14 cellular contexts compared by ENCODE assay signal in the genomic region with DNA sequence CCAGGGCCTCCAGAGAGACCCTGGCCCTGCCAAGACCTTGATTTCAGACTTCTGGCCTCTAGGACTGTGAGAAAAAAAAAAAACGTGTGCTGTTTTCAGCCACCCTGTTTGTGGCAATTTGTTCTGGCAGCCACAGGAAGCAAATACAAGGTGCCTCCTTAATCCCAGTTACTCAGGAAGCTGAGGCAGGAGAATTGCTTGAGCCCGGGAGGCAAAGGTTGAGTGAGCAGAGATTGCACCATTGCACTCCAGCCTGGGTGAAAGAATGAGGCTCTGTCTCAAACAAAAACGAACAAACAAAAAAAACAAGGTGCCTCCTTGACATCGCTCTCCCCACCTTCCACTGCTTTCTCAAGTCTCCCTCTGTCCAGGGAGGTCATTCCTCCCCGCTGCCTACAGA.
DNase-seq lines count a peak whose midpoint lies in the region; TF ChIP-seq lines count a peak whose summit lies in the region.
"Had no signal": no experiment of that assay in that cellular context is flagged by ENCODE, and none has a peak within 500 bp of the region (broad histone marks: within the 10 kb centered on the region; RNA-seq: fewer than 3 reads in every experiment).

No MANE protein-coding gene starts in this region.

- no peak overlapping the region for H4K8ac ChIP-seq in mesenchymal stem cell (ENCODE audit: low read length)

- no peak overlapping the region for H2BK5ac ChIP-seq in mesenchymal stem cell (ENCODE audit: low read depth, low read length, poor library complexity, severe bottlenecking)

- no peak overlapping the region for H2AFZ ChIP-seq in mesenchymal stem cell (ENCODE audit: low read depth, low read length)

- intact Hi-C loops in spleen (cut with DNase I; ENCODE audit: low total_unique reads): no loop called here

- no peak for TF ChIP-seq POLR2A in spleen (IDR thresholded peaks at IDR 0.05)

- H2BK120ac ChIP-seq in mesenchymal stem cell (ENCODE audit: low read depth, low read length): no peak overlapping the region

- TF ChIP-seq CTCF in cardiac fibroblast (IDR thresholded peaks at IDR 0.05; ENCODE audit: low read depth, low read length): no peak
- TF ChIP-seq CTCF in spleen (IDR thresholded peaks at IDR 0.05 in 8 of 11, conservative IDR thresholded peaks at IDR 0.05 in 3 of 11): no peak

- H3K4me2 ChIP-seq in mesenchymal stem cell (ENCODE audit: low read length, poor library complexity, severe bottlenecking): no peak overlapping the region

- H2BK15ac ChIP-seq in mesenchymal stem cell (ENCODE audit: low read depth, poor library complexity, severe bottlenecking): no peak overlapping the region

- no peak overlapping the region for H2BK12ac ChIP-seq in mesenchymal stem cell (ENCODE audit: low read length in 2 of 2)

- H3K9ac ChIP-seq in HUES48 (ENCODE audit: low read depth, low read length) (no peak overlapping the region), iPS-20b (ENCODE audit: low read depth, low read length) (peak overlapping the region; percentile 51; the same call in 1 of the 2 replicates), mesenchymal stem cell (ENCODE audit: low read length) (no peak overlapping the region)

- no peaks in the 10 kb centered on the region for H3K9me3 ChIP-seq in HUES48 (ENCODE audit: control insufficient read depth, insufficient read depth, low read length)
- no peaks in the 10 kb centered on the region for H3K9me3 ChIP-seq in iPS-20b (ENCODE audit: insufficient read depth, low read depth, low read length)
- no peaks in the 10 kb centered on the region for H3K9me3 ChIP-seq in spleen
- H3K9me3 ChIP-seq in mesenchymal stem cell (ENCODE audit: control insufficient read depth, low read length): no peaks in the 10 kb centered on the region

- H3K4me1 ChIP-seq in HUES48 (ENCODE audit: control insufficient read depth, insufficient read depth, low read length): no peaks in the 10 kb centered on the region
- no peaks in the 10 kb centered on the region for H3K4me1 ChIP-seq in iPS-20b (ENCODE audit: insufficient read depth, low read length)
- no peaks in the 10 kb centered on the region for H3K4me1 ChIP-seq in spleen
- H3K4me1 ChIP-seq in mesenchymal stem cell (ENCODE audit: control insufficient read depth, insufficient read depth, low read depth, low read length): no peaks in the 10 kb centered on the region

- H3K36me3 ChIP-seq in HUES48 (ENCODE audit: control insufficient read depth, insufficient read depth, low read length): no peaks in the 10 kb centered on the region
- H3K36me3 ChIP-seq in iPS-20b (ENCODE audit: insufficient read depth, low read depth, low read length): no peaks in the 10 kb centered on the region
- no peaks in the 10 kb centered on the region for H3K36me3 ChIP-seq in spleen
- no peaks in the 10 kb centered on the region for H3K36me3 ChIP-seq in mesenchymal stem cell (ENCODE audit: control insufficient read depth in 1 of 2, insufficient read depth in 2 of 2, low read depth in 1 of 2, low read length in 2 of 2)

- no peaks in the 10 kb centered on the region for H3K79me1 ChIP-seq in mesenchymal stem cell (replicated peaks; ENCODE audit: low read length, poor library complexity, severe bottlenecking)

- H3K4me3 ChIP-seq in HUES48 (ENCODE audit: low read depth, low read length): no peak overlapping the region
- no peak overlapping the region for H3K4me3 ChIP-seq in cardiac fibroblast (replicated peaks in 1 of 2; ENCODE audit: low read depth in 2 of 2, low read length in 2 of 2)
- H3K4me3 ChIP-seq in iPS-20b (ENCODE audit: low read length): no peak overlapping the region
- H3K4me3 ChIP-seq in spleen: no peak overlapping the region
- no peak overlapping the region for H3K4me3 ChIP-seq in mesenchymal stem cell (ENCODE audit: insufficient read depth in 1 of 2, low read depth in 1 of 2, low read length in 2 of 2)

- H3K27ac ChIP-seq in HUES48 (ENCODE audit: low read depth, low read length) (peak overlapping the region; percentile 8), iPS-20b (ENCODE audit: low read length) (no peak overlapping the region), spleen (no peak overlapping the region), mesenchymal stem cell (ENCODE audit: low read length, poor library complexity, severe bottlenecking) (no peak overlapping the region)

- no peak overlapping the region for H3K18ac ChIP-seq in mesenchymal stem cell (ENCODE audit: low read depth in 1 of 2, low read length in 2 of 2)

- DNase-seq in cardiac fibroblast (ENCODE audit: low read depth in 2 of 2) (peak; percentile 8 to 43), spleen (peak; percentile 8), HUDEP-2 (lab: John Stamatoyannopoulos, UW; ENCODE audit: unreplicated experiment in 76 of 76) (no peak), mesenchymal stem cell (no peak), NCI-H2107 (lab: John Stamatoyannopoulos, UW) (no peak)
- DNase-seq in activated CD4-positive, CD25-positive, alpha-beta regulatory T cell treated with anti-CD3 and anti-CD28 coated beads, Interleukin-2, amount 50 U/mL, for 72 hours: no peak
- DNase-seq: CD4-positive, alpha-beta memory T cell; KG1; NCI-H1436 treated with DMSO at 0.1 percent for 48 hours; NCI-H2081 treated with DMSO at 0.1 percent for 48 hours; NCI-H526 treated with DMSO at 0.1 percent for 48 hours; SIG-M5 had no signal

- no peak overlapping the region for H3K14ac ChIP-seq in mesenchymal stem cell (ENCODE audit: low read length in 2 of 2)

- no peak overlapping the region for H4K91ac ChIP-seq in mesenchymal stem cell (ENCODE audit: low read length)

- no peak overlapping the region for H2AK5ac ChIP-seq in mesenchymal stem cell (ENCODE audit: low read length, severe bottlenecking)

- H3K4ac ChIP-seq in mesenchymal stem cell (ENCODE audit: low read depth in 1 of 2, low read length in 2 of 2): no peak overlapping the region

- H3K23ac ChIP-seq in mesenchymal stem cell (ENCODE audit: low read length in 2 of 2): no peak overlapping the region

- H3K27me3 ChIP-seq in HUES48 (ENCODE audit: control insufficient read depth, insufficient read depth, low read length): no peaks in the 10 kb centered on the region
- H3K27me3 ChIP-seq in iPS-20b (ENCODE audit: insufficient read depth, low read length): no peaks in the 10 kb centered on the region
- H3K27me3 ChIP-seq in spleen (replicated peaks in 1 of 7): peaks cover 0 to 29% (median 0%) of the 10 kb centered on the region in 7 donors
- H3K27me3 ChIP-seq in mesenchymal stem cell (ENCODE audit: control insufficient read depth in 1 of 2, insufficient read depth in 1 of 2, low read length in 2 of 2): peaks cover 21 to 32% of the 10 kb centered on the region in 2 experiments

- 44 to 54% (median 45%) methylated on average over 5 of the region's 5 CpGs for WGBS in spleen, 5 donors
- WGBS in mesenchymal stem cell: 67% methylated on average over 5 of the region's 5 CpGs

Comparison
In these comparisons a context has a peak if more than half of its experiments do, and no peak if none do; other contexts are left out.
1. DNase-seq: peak in cardiac fibroblast (2 of 2) and spleen (single experiment); none in HUDEP-2 (0 of 76), mesenchymal stem cell (single experiment), NCI-H2107 (single experiment) and activated CD4-positive, CD25-positive, alpha-beta regulatory T cell treated with anti-CD3 and anti-CD28 coated beads, Interleukin-2, amount 50 U/mL, for 72 hours (single experiment).